ENCODE assay signal across 8 cellular contexts in the genomic region with DNA sequence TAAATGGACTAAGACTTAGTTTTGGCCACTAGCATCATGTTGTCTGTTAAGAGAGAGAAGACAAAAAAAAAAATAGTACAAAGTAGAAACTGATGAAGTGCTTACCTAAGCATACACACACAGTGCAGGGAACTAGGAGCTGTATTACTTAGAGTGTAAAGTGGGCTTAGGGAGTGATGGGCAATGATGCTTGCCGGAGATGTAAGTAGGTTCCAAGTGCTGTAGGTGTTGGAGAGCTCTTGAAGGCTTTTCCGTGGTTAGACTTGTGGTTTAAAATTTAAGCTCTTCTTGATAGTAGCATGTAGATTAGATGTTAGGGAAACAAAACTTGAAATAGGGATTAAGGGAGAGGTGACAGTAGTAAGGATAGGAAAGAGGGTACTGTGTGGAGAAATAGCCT. TPM values are rescaled to one million over a fixed set of nuclear protein-coding genes. Genes with fewer than 3 reads are reported as not detected.
DNase-seq lines count a peak whose midpoint lies in the region; ATAC-seq, FAIRE-seq and TF ChIP-seq lines count a peak whose summit lies in the region.

No MANE protein-coding gene starts in this region.

- no peak for FAIRE-seq in GM12891 (lab: Jason Lieb, UNC)

- no peak overlapping the region for H3K9ac ChIP-seq in IMR-90 (ENCODE audit: low read depth, low read length)

- no peak overlapping the region for H2BK20ac ChIP-seq in IMR-90 (ENCODE audit: low read depth, low read length)

- ATAC-seq in IMR-90 (ENCODE audit: low read depth) (no peak), right cardiac atrium (no peak), HG02884 (IDR thresholded peaks at IDR 0.05; ENCODE audit: unreplicated experiment) (no peak)

- H2AK5ac ChIP-seq in IMR-90 (ENCODE audit: low read depth, low read length), result no peak overlapping the region

- no peak overlapping the region for H2BK120ac ChIP-seq in IMR-90 (ENCODE audit: low read depth, low read length)

- H3K4me3 Mint-ChIP-seq in CD14-positive monocyte, result peak overlapping the region; percentile 94 to 97

- dilution Hi-C loops in IMR-90 (cut with HindIII; ENCODE audit: low sequenced_read_pairs, unreplicated experiment), result no loop called here

- H3K27ac ChIP-seq in IMR-90 (ENCODE audit: insufficient read depth, low read length), result no peak overlapping the region
- no peak overlapping the region for H3K27ac ChIP-seq in right cardiac atrium (ENCODE audit: low read length)
- peak overlapping the region in 3 of 5 donors; percentile 95 to 98 (median 97) for H3K27ac ChIP-seq in stomach
- H3K27ac ChIP-seq in RWPE1, result no peak overlapping the region

- H3K56ac ChIP-seq in IMR-90 (ENCODE audit: extremely low read depth, insufficient read depth, low read length), result no peak overlapping the region

- no peak overlapping the region for H3K4ac ChIP-seq in IMR-90 (ENCODE audit: low read depth, low read length)

- H2AFZ ChIP-seq in IMR-90 (replicated peaks; ENCODE audit: low read length, poor library complexity), result no peak overlapping the region

- H3K9me3 ChIP-seq in IMR-90 (ENCODE audit: control insufficient read depth, insufficient read depth, low read length), result no peaks in the 10 kb centered on the region; the same call in 1 of the 2 replicates
- H3K9me3 ChIP-seq in right cardiac atrium (ENCODE audit: control insufficient read depth, low read length), result no peaks in the 10 kb centered on the region
- peaks cover 0 to 7% (median 0%) of the 10 kb centered on the region in 4 donors for H3K9me3 ChIP-seq in stomach

- H3K27me3 ChIP-seq in IMR-90 (ENCODE audit: control insufficient read depth, insufficient read depth, low read length) (no peaks in the 10 kb centered on the region), right cardiac atrium (ENCODE audit: control insufficient read depth, insufficient read depth) (no peaks in the 10 kb centered on the region), stomach (no peaks in the 10 kb centered on the region)

- H3K4me1 ChIP-seq in IMR-90 (ENCODE audit: control insufficient read depth, insufficient read depth, low read length), result peaks cover 2% of the 10 kb centered on the region; the same call in 1 of the 2 replicates
- peaks cover 2% of the 10 kb centered on the region for H3K4me1 ChIP-seq in right cardiac atrium (ENCODE audit: control insufficient read depth, insufficient read depth, low read length)
- peaks cover 6 to 46% (median 28%) of the 10 kb centered on the region in 4 donors for H3K4me1 ChIP-seq in stomach

- H3K79me1 ChIP-seq in IMR-90 (ENCODE audit: low read depth in 1 of 2, low read length in 2 of 2), result peaks cover 8 to 40% of the 10 kb centered on the region in 2 experiments; a peak in 3 of 4 replicates

- TF ChIP-seq RAD21 in IMR-90 (IDR thresholded peaks at IDR 0.05; ENCODE audit: low read length), result no peak

- H3K27me3 Mint-ChIP-seq in CD14-positive monocyte (ENCODE audit: low read depth in 3 of 3), result no peaks in the 10 kb centered on the region

- H4K20me1 ChIP-seq in IMR-90 (ENCODE audit: insufficient read depth, low read length), result peaks cover 2% of the 10 kb centered on the region; the same call in 1 of the 2 replicates

- H3K23ac ChIP-seq in IMR-90 (ENCODE audit: low read depth, low read length), result peak overlapping the region; percentile 21

- H3K27ac Mint-ChIP-seq in CD14-positive monocyte, result peak overlapping the region in 4 of 7 donors; percentile 6 to 96 (median 42)

- H2BK5ac ChIP-seq in IMR-90 (ENCODE audit: low read depth, low read length, poor library complexity, severe bottlenecking), result no peak overlapping the region

- peak overlapping the region; percentile 99 for H3K4me2 ChIP-seq in IMR-90 (ENCODE audit: low read depth, low read length)

- POLR2A ChIA-PET in IMR-90 (lab: Charles Lee; ENCODE audit: unreplicated experiment), result no interaction called here
- POLR2A ChIA-PET in RWPE1 (lab: Yijun Ruan, JAX; ENCODE audit: low non-redundant PET), result interaction anchor here (0.8 kb wide), 1 partner anchor 98 kb away, joined by 4 read pairs; a partner anchor contains a TSS

- H3K4me3 ChIP-seq in IMR-90 (ENCODE audit: insufficient read depth, low read depth, low read length), result peak overlapping the region; percentile 70; the same call in 1 of the 2 replicates
- peak overlapping the region; percentile 77 for H3K4me3 ChIP-seq in WI38 (ENCODE audit: low read depth, low read length)
- H3K4me3 ChIP-seq in right cardiac atrium (ENCODE audit: low read length), result peak overlapping the region; percentile 86
- peak overlapping the region; percentile 78 to 90 (median 88) for H3K4me3 ChIP-seq in stomach

- no peak for DNase-seq in CD14-positive monocyte (ENCODE audit: low spot score)
- DNase-seq in IMR-90, result peak; percentile 18
- DNase-seq in right cardiac atrium, result no peak
- DNase-seq in stomach, result no peak
- no peak for DNase-seq in RWPE1 (ENCODE audit: low spot score)
- no peak for DNase-seq in GM12891 (ENCODE audit: insufficient read length, low spot score)

- peaks cover 6 to 15% of the 10 kb centered on the region in 2 donors for H3K36me3 Mint-ChIP-seq in CD14-positive monocyte

- no peak overlapping the region for H3K18ac ChIP-seq in IMR-90 (ENCODE audit: low read depth, low read length)

- WGBS in IMR-90 (ENCODE audit: extremely low coverage in 2 of 2, insufficient read length in 1 of 2), 2 experiments, result 18% methylated on average over 2 of the region's 2 CpGs; no CpG with 5 or more reads in 1 of the 2 experiments
- WGBS in right cardiac atrium, result 16% methylated on average over 2 of the region's 2 CpGs
- WGBS in stomach, 5 donors, result 4 to 20% (median 8%) methylated on average over 2 of the region's 2 CpGs

- H3K9me3 Mint-ChIP-seq in CD14-positive monocyte, result peaks cover 0 to 12% (median 6%) of the 10 kb centered on the region in 7 donors

- in situ Hi-C loops in IMR-90 (cut with MboI; ENCODE audit: low sequenced_read_pairs), result no loop called here

- no peak overlapping the region for H4K5ac ChIP-seq in IMR-90 (ENCODE audit: low read depth, low read length)

- peaks cover 53% of the 10 kb centered on the region for H3K4me1 Mint-ChIP-seq in CD14-positive monocyte

- H3K14ac ChIP-seq in IMR-90 (replicated peaks; ENCODE audit: low read depth, low read length), result no peak overlapping the region

- no TSS peak for BruUV-seq in IMR-90 (replicated peaks; lab: Mats Ljungman, UMichigan)

- no peaks in the 10 kb centered on the region for H3K9me1 ChIP-seq in IMR-90 (ENCODE audit: insufficient read depth, low read length)

- no peak overlapping the region for H2BK15ac ChIP-seq in IMR-90 (ENCODE audit: low read depth, low read length)

- TF ChIP-seq CTCF in CD14-positive monocyte (IDR thresholded peaks at IDR 0.05) (no peak), IMR-90 (conservative IDR thresholded peaks at IDR 0.05; ENCODE audit: low read depth, low read length) (no peak), WI38 (IDR thresholded peaks at IDR 0.05; ENCODE audit: low read depth, low read length) (no peak), stomach (IDR thresholded peaks at IDR 0.05) (no peak), RWPE1 (conservative IDR thresholded peaks at IDR 0.05; ENCODE audit: low read depth) (no peak)

- TF ChIP-seq POLR2A in IMR-90 (IDR thresholded peaks at IDR 0.05; ENCODE audit: low read depth, low read length) (no peak), stomach (IDR thresholded peaks at IDR 0.05) (no peak), GM12891 (IDR thresholded peaks at IDR 0.05; ENCODE audit: low read depth, low read length) (no peak)

- no peak for TF ChIP-seq EP300 in stomach (IDR thresholded peaks at IDR 0.05)

- H2AK9ac ChIP-seq in IMR-90 (replicated peaks; ENCODE audit: low read depth, low read length, poor library complexity), result no peak overlapping the region

- H3K36me3 ChIP-seq in IMR-90 (ENCODE audit: control insufficient read depth, insufficient read depth, low read length), result no peaks in the 10 kb centered on the region
- H3K36me3 ChIP-seq in stomach, result no peaks in the 10 kb centered on the region

- no peak overlapping the region for H4K91ac ChIP-seq in IMR-90 (ENCODE audit: insufficient read depth, low read depth, low read length)

- intact Hi-C loops in CD14-positive monocyte (cut with micrococcal nuclease), result loop anchor here in 1 of 2 donors (5.0 kb wide), 1 partner anchor 91 kb away; a partner anchor contains a TSS
- intact Hi-C loops in IMR-90 (cut with micrococcal nuclease), result loop anchor here (5.0 to 10.0 kb wide), 2 partner anchors 164 kb away; a partner anchor contains a TSS
- intact Hi-C loops in right cardiac atrium (cut with DNase I), result loop anchor here in 3 of 4 donors (10.0 kb wide), 2 partner anchors 84 to 94 kb away; a partner anchor contains a TSS
- intact Hi-C loops in stomach (cut with DNase I; ENCODE audit: low total_unique reads), result no loop called here

- CTCF ChIA-PET in IMR-90 (lab: Yijun Ruan, JAX) (interaction anchor here (1.0 kb wide), 1 partner anchor 14 kb away, joined by 4 read pairs; no protein-coding TSS in a partner anchor), RWPE1 (lab: Yijun Ruan, JAX) (no interaction called here)

- H4K8ac ChIP-seq in IMR-90 (ENCODE audit: low read depth in 2 of 2, low read length in 2 of 2), result no peak overlapping the region

TF ChIP-seq in IMR-90, 13 proteins besides CTCF, POLR2A, EP300 and RAD21:
- TF ChIP-seq MAFK (IDR thresholded peaks at IDR 0.05; ENCODE audit: low read depth, low read length), result 0 out of 2 replicates have a peak, but pooled peaks have one; percentile 36
- TF ChIP-seq CEBPB (IDR thresholded peaks at IDR 0.05; ENCODE audit: low read depth, low read length), result no peak
TF ChIP-seq in IMR-90: peak in this region for 1.

TF ChIP-seq in GM12891, 5 proteins besides CTCF, POLR2A, EP300 and RAD21:
- TF ChIP-seq POU2F2 (IDR thresholded peaks at IDR 0.05; ENCODE audit: low read depth, low read length) (no peak), SPI1 (IDR thresholded peaks at IDR 0.05; ENCODE audit: low read depth, low read length) (no peak), PAX5 (IDR thresholded peaks at IDR 0.05; ENCODE audit: insufficient read depth, low read length, severe bottlenecking) (no peak), POLR2AphosphoS5 (IDR thresholded peaks at IDR 0.05; ENCODE audit: low read depth, low read length) (no peak), TAF1 (IDR thresholded peaks at IDR 0.05; ENCODE audit: low read depth, low read length) (no peak)
TF ChIP-seq in GM12891: peak in this region for 0.

RNA-seq across cellular contexts. Expression of a gene that starts 34.7 kb away (rescaled TPM):
- polyA plus RNA-seq in CD14-positive monocyte, result 10 to 100 TPM; 19.1 to 24.6 TPM
- total RNA-seq in IMR-90 (2012; rRNA removed), result 3.9 and 7.8 TPM in 2 replicates
- polyA plus RNA-seq in IMR-90 (2012; rRNA removed), result 6.8 and 7.0 TPM in 2 replicates
- polyA plus RNA-seq in IMR-90 (2012; cell fraction: cytosol; rRNA removed), result 1.3 and 1.6 TPM in 2 replicates
- 2.6 and 14.8 TPM in 2 replicates for polyA plus RNA-seq in IMR-90 (2012; cell fraction: nucleus; rRNA removed; ENCODE audit: low replicate concordance)
- total RNA-seq in right cardiac atrium, result 10 to 100 TPM; 17.7 to 32.7 (median 24.5) TPM
- 21.8 TPM for polyA plus RNA-seq in right cardiac atrium
- total RNA-seq in stomach, result 10 to 100 TPM; 41.4 to 72.4 (median 58.9) TPM
- 10 to 100 TPM; 23.6 to 45.6 (median 26.1) TPM for polyA plus RNA-seq in stomach
- polyA plus RNA-seq in GM12891 (2012; ENCODE audit: low read depth, missing spikeins), result 5.0 TPM

Comparison
In these comparisons a context has a peak if more than half of its experiments do, and no peak if none do; other contexts are left out.
1. H3K27ac ChIP-seq: peak in stomach (3 of 5); none in IMR-90 (single experiment), right cardiac atrium (single experiment) and RWPE1 (single experiment).
2. Peak in every context shown above with its lines, with median percentiles within 50 percentile points of each other: H3K4me3 ChIP-seq.